9 cellular contexts compared by ENCODE assay signal in the genomic region with DNA sequence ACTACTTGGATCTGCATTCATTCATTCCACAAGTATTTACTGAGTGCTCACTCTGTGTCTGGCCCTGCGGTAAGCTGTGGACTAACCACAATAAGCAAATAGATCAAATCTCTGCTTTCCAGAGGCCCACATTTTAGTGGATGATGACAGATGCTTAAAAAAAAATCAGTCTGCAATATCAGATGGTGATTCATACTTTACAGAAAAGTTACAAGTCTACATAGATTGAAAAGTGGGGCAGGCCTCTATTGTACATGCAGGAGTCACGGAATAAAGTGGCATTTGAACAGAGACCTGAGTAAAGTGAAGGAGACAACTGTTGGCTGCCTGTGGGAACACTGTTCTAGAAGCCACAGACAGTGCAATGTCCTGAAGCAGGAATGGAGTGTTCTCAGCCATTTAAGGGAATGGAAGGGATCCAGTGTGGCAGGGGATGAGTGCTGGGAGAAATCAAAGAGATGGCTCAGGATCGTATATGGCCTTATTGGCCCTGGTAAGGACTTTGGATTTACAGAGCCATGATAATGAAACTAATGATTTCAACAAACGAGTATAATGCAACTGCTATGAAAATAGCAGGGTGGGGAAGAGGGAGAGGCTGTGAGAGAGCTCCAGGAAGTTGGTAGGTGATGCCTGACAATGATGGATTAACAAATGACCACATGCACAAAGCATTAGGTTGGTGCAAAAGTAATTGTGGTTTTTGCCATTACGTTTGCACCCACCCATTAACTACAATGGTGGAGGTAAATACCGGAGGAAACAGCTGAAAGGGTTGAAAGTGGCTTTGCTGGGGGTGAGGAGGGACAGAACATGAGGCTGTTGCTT. TPM values are rescaled to one million over a fixed set of nuclear protein-coding genes. Genes with fewer than 3 reads are reported as not detected.
DNase-seq lines count a peak whose midpoint lies in the region; ATAC-seq and TF ChIP-seq lines count a peak whose summit lies in the region.
"Had no signal": no experiment of that assay in that cellular context is flagged by ENCODE, and none has a peak within 500 bp of the region (broad histone marks: within the 10 kb centered on the region; RNA-seq: fewer than 3 reads in every experiment).

No MANE protein-coding gene starts in this region.

- H3K4me1 ChIP-seq in HUES6 (ENCODE audit: control insufficient read depth, insufficient read depth, low read length) (peaks cover 4% of the 10 kb centered on the region; the same call in 1 of the 2 replicates), left lung (no peaks in the 10 kb centered on the region), esophagus muscularis mucosa (peaks cover 0 to 12% (median 3%) of the 10 kb centered on the region in 4 donors)

- intact Hi-C loops in left lung (cut with DNase I) (no loop called here), esophagus muscularis mucosa (cut with DNase I) (no loop called here)

- no peak overlapping the region for H3K4me3 Mint-ChIP-seq in activated CD4-positive, alpha-beta T cell treated with anti-CD3 and anti-CD28 coated beads, Interleukin-2, amount 10 ng/mL, durations not matched to agents 7 days and 5 days

- 58% methylated on average over 6 of the region's 6 CpGs for WGBS in esophagus muscularis mucosa

- H3K4me1 Mint-ChIP-seq in activated CD4-positive, alpha-beta T cell treated with anti-CD3 and anti-CD28 coated beads, Interleukin-2, amount 10 ng/mL, durations not matched to agents 7 days and 5 days, result peaks cover 31% of the 10 kb centered on the region

- ATAC-seq in left lung (peak; percentile 92), GM18498 (IDR thresholded peaks at IDR 0.05; ENCODE audit: unreplicated experiment) (no peak), HG02970 (IDR thresholded peaks at IDR 0.05; ENCODE audit: low FRiP score, unreplicated experiment) (no peak)

- no peak overlapping the region for H3K4me3 ChIP-seq in HUES6 (ENCODE audit: low read depth, low read length)
- no peak overlapping the region for H3K4me3 ChIP-seq in left lung
- H3K4me3 ChIP-seq in esophagus muscularis mucosa, result no peak overlapping the region

- H3K9me3 ChIP-seq in HUES6 (ENCODE audit: control insufficient read depth, insufficient read depth, low read depth, low read length), result no peaks in the 10 kb centered on the region; the same call in 1 of the 2 replicates
- H3K9me3 ChIP-seq in left lung, result no peaks in the 10 kb centered on the region
- no peaks in the 10 kb centered on the region for H3K9me3 ChIP-seq in esophagus muscularis mucosa

- POLR2A ChIA-PET in activated CD4-positive, alpha-beta T cell treated with anti-CD3 and anti-CD28 coated beads, Interleukin-2, amount 10 ng/mL, durations not matched to agents 7 days and 5 days (lab: Charles Lee), result no interaction called here

- peaks cover 2% of the 10 kb centered on the region for H3K27me3 Mint-ChIP-seq in activated CD4-positive, alpha-beta T cell treated with anti-CD3 and anti-CD28 coated beads, Interleukin-2, amount 10 ng/mL, durations not matched to agents 7 days and 5 days

- H3K36me3 ChIP-seq in HUES6 (ENCODE audit: control insufficient read depth, insufficient read depth, low read length) (no peaks in the 10 kb centered on the region), left lung (no peaks in the 10 kb centered on the region), esophagus muscularis mucosa (no peaks in the 10 kb centered on the region)

- DNase-seq in COLO668 (lab: John Stamatoyannopoulos, UW; ENCODE audit: unreplicated experiment) (peak; percentile 27), left lung (no peak), AML-193 (lab: John Stamatoyannopoulos, UW) (no peak), esophagus muscularis mucosa (ENCODE audit: extremely low spot score) (no peak)
- no peak for DNase-seq in activated CD4-positive, alpha-beta T cell treated with anti-CD3 and anti-CD28 coated beads, Interleukin-2, amount 10 ng/mL, durations not matched to agents 7 days and 5 days

- H3K27ac ChIP-seq in HUES6 (ENCODE audit: low read depth, low read length), result no peak overlapping the region
- peak overlapping the region; percentile 31 to 53 for H3K27ac ChIP-seq in left lung
- H3K27ac ChIP-seq in esophagus muscularis mucosa (replicated peaks in 1 of 4), result peak overlapping the region in 1 of 4 donors; percentile 38

- TF ChIP-seq CTCF in left lung (IDR thresholded peaks at IDR 0.05) (no peak), esophagus muscularis mucosa (IDR thresholded peaks at IDR 0.05) (no peak)

- peak overlapping the region; percentile 27 for H3K27ac Mint-ChIP-seq in activated CD4-positive, alpha-beta T cell treated with anti-CD3 and anti-CD28 coated beads, Interleukin-2, amount 10 ng/mL, durations not matched to agents 7 days and 5 days

- H3K9me3 Mint-ChIP-seq in activated CD4-positive, alpha-beta T cell treated with anti-CD3 and anti-CD28 coated beads, Interleukin-2, amount 10 ng/mL, durations not matched to agents 7 days and 5 days, result peaks cover 9% of the 10 kb centered on the region

- peak overlapping the region; percentile 15 for H3K9ac ChIP-seq in HUES6 (ENCODE audit: low read length)

- no peak for TF ChIP-seq POLR2A in esophagus muscularis mucosa (IDR thresholded peaks at IDR 0.05; ENCODE audit: low read depth)

- no peaks in the 10 kb centered on the region for H3K27me3 ChIP-seq in HUES6 (ENCODE audit: control insufficient read depth, insufficient read depth, low read length)
- no peaks in the 10 kb centered on the region for H3K27me3 ChIP-seq in left lung
- H3K27me3 ChIP-seq in esophagus muscularis mucosa, result peaks cover 0 to 3% (median 0%) of the 10 kb centered on the region in 4 donors

- no peak for TF ChIP-seq EP300 in esophagus muscularis mucosa (IDR thresholded peaks at IDR 0.05)

- CTCF ChIA-PET in activated CD4-positive, alpha-beta T cell treated with anti-CD3 and anti-CD28 coated beads, Interleukin-2, amount 10 ng/mL, durations not matched to agents 7 days and 5 days (lab: Charles Lee), result no interaction called here

- peaks cover 10% of the 10 kb centered on the region for H3K36me3 Mint-ChIP-seq in activated CD4-positive, alpha-beta T cell treated with anti-CD3 and anti-CD28 coated beads, Interleukin-2, amount 10 ng/mL, durations not matched to agents 7 days and 5 days (ENCODE audit: low read depth)

RNA-seq across cellular contexts. Expression of gene TMEM45B, which starts 31.1 kb away (rescaled TPM):
- under 1 TPM; 0.84 to 0.94 TPM for total RNA-seq in activated CD4-positive, alpha-beta T cell treated with anti-CD3 and anti-CD28 coated beads, Interleukin-2, amount 10 ng/mL, durations not matched to agents 7 days and 5 days
- total RNA-seq in left lung (10 to 100 TPM; 19.3 to 24.3 TPM), esophagus muscularis mucosa (under 1 TPM in 2 of 4 donors, not detected in 2; 0.11 to 0.66 TPM)
- total RNA-seq: endothelial cell of umbilical vein had no signal

RNA-seq across cellular contexts. Expression of gene NFRKB, which starts 48.7 kb away (rescaled TPM):
- 10 to 100 TPM; 37.4 to 43.2 TPM for total RNA-seq in activated CD4-positive, alpha-beta T cell treated with anti-CD3 and anti-CD28 coated beads, Interleukin-2, amount 10 ng/mL, durations not matched to agents 7 days and 5 days
- total RNA-seq in left lung, result 10 to 100 TPM; 21.5 to 26.9 TPM
- total RNA-seq in esophagus muscularis mucosa, result 10 to 100 TPM; 15.0 to 33.5 (median 27.5) TPM

Comparison
In these comparisons a context has a peak if more than half of its experiments do, and no peak if none do; other contexts are left out.
1. RNA of gene TMEM45B, which starts 31.1 kb away (total RNA-seq): 19.3 to 24.3 TPM in left lung; 0.84 to 0.94 TPM in activated CD4-positive, alpha-beta T cell treated with anti-CD3 and anti-CD28 coated beads, Interleukin-2, amount 10 ng/mL, durations not matched to agents 7 days and 5 days and 0.11 to 0.66 TPM in esophagus muscularis mucosa; every median in the first group is over 10 times any median in the second.